Comparison of ENCODE assay signal across 17 cellular contexts in genomic region chr14:36818794-36819384, GRCh38.
DNase-seq lines count a peak whose midpoint lies in the region.
"Had no signal": no experiment of that assay in that cellular context is flagged by ENCODE, and none has a peak within 500 bp of the region (broad histone marks: within the 10 kb centered on the region; RNA-seq: fewer than 3 reads in every experiment).

No MANE protein-coding gene starts in this region.

- peak; percentile 73 for DNase-seq in AG08395 (ENCODE audit: low spot score)
- peak; percentile 7 for DNase-seq in HPDE6-E6E7 (ENCODE audit: extremely low spot score)
- peak; percentile 17 for DNase-seq in amniotic stem cell (lab: John Stamatoyannopoulos, UW)
- DNase-seq in islet precursor cell = peak; percentile 90
- DNase-seq in HT-29 (ENCODE audit: low spot score) = no peak
- DNase-seq in NCI-H1105 (lab: John Stamatoyannopoulos, UW) = no peak
- no peak for DNase-seq in epidermal melanocyte (ENCODE audit: insufficient read length, low spot score)
- DNase-seq in activated T-cell treated with anti-CD3 and anti-CD28 coated beads, Interleukin-2, amount 50 U/mL, for 1 hour = no peak
- DNase-seq: activated CD4-positive, alpha-beta T cell treated with anti-CD3 and anti-CD28 coated beads, Interleukin-2, amount 50 U/mL, for 48 hours; activated naive CD8-positive, alpha-beta T cell treated with anti-CD3 and anti-CD28 coated beads, Interleukin-2, amount 50 U/mL, for 24 hours; activated T-cell treated with anti-CD3 and anti-CD28 coated beads, Interleukin-2, amount 50 U/mL, for 72 hours; heart left ventricle; KG1; kidney; midbrain; NCI-H524 treated with DMSO at 0.1 percent for 48 hours; stimulated activated CD4-positive, alpha-beta T cell treated with anti-CD3 and anti-CD28 coated beads, Interleukin-4, amount 100 ng/mL, for 24 hours had no signal

Comparison
In these comparisons a context has a peak if more than half of its experiments do, and no peak if none do; other contexts are left out.
1. DNase-seq: peak in AG08395 (single experiment), HPDE6-E6E7 (single experiment), amniotic stem cell (single experiment) and islet precursor cell (single experiment); none in HT-29 (single experiment), NCI-H1105 (single experiment), epidermal melanocyte (single experiment) and activated T-cell treated with anti-CD3 and anti-CD28 coated beads, Interleukin-2, amount 50 U/mL, for 1 hour (single experiment).